8 cellular contexts compared by ENCODE assay signal in genomic region chr11:83071641-83072591, GRCh38. TPM values are rescaled to one million over a fixed set of nuclear protein-coding genes. Genes with fewer than 3 reads are reported as not detected.
DNase-seq lines count a peak whose midpoint lies in the region; ATAC-seq and TF ChIP-seq lines count a peak whose summit lies in the region.

Gene RAB30 (minus strand): TSS chr11:83071897. CDS start chr11:82997316, 74,581 bp downstream.

- DNase-seq in Ammon's horn (ENCODE audit: low spot score) (peak; percentile 100), NCI-H460 (ENCODE audit: extremely low read depth, low read depth) (peak; percentile 99), kidney glomerular epithelial cell (lab: John Stamatoyannopoulos, UW) (peak; percentile 100)
- DNase-seq in activated CD4-positive, alpha-beta T cell treated with anti-CD3 and anti-CD28 coated beads for 24 hours (ENCODE audit: low read depth in 2 of 2) = peak; percentile 80 to 87
- DNase-seq in stimulated activated CD4-positive, alpha-beta T cell treated with anti-CD3 and anti-CD28 coated beads, Interleukin-1b, Interleukin-23, amount 100 ng/mL, for 1 hour (ENCODE audit: low read depth in 2 of 2) = peak; percentile 67 to 84

- TF ChIP-seq POLR2A in GM19193 (IDR thresholded peaks at IDR 0.05; ENCODE audit: extremely low read depth, insufficient read depth, insufficient read length) = peak; percentile 92

- peak within 1 kb of the TSS; percentile 93 for H3K27ac ChIP-seq in cingulate gyrus (ENCODE audit: low read depth, low read length)

- peak; percentile 96 for ATAC-seq in HG03432 (IDR thresholded peaks at IDR 0.05; ENCODE audit: unreplicated experiment)

RNA-seq across cellular contexts. Expression of gene RAB30, which starts in this region (rescaled TPM):
- total RNA-seq in NCI-H460 (2014; rRNA removed; shearing (Covaris generic)) = 2.6 and 3.7 TPM in 2 replicates
- polyA plus RNA-seq in NCI-H460 (2014; cell fraction: nucleus; rRNA removed) = 1.1 and 2.0 TPM in 2 replicates

Comparison
In these comparisons a context has a peak if more than half of its experiments do, and no peak if none do; other contexts are left out.
1. Peak in every context shown above with its lines: DNase-seq, ATAC-seq and H3K27ac ChIP-seq.